7 cellular contexts compared by ENCODE assay signal in the genomic region with DNA sequence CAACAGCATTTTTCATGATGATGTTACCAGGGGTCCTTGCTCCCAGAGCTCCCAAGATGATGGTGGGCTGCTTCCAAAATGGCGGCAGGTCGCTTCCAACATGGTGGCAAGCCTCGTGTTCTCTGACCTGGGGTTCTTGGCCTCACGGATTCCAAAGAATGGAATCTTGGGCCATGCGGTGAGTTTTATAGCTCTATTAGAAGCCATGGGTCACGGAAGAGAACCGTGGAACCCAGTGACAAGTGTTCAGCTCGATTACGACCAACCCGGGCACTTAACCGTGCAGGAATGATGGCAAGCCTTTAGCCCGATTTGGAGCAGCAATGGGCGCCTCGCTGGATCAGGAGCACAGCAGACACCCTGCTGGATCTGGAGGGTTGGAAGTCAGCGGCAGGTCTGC. TPM values are rescaled to one million over a fixed set of nuclear protein-coding genes. Genes with fewer than 3 reads are reported as not detected.
DNase-seq lines count a peak whose midpoint lies in the region; ATAC-seq, FAIRE-seq and TF ChIP-seq lines count a peak whose summit lies in the region.
"Not testable (repeated sequence)": the region's sequence is repeated elsewhere in the genome, so short reads cannot be mapped to it uniquely, and the experiment has no call there.
"Had no signal": no experiment of that assay in that cellular context is flagged by ENCODE, and none has a peak within 500 bp of the region (broad histone marks: within the 10 kb centered on the region; RNA-seq: fewer than 3 reads in every experiment).

No MANE protein-coding gene starts in this region.

- H3K27ac Mint-ChIP-seq in stimulated activated naive B cell treated with anti-CD40 and anti-IgM and Interleukin-4, amounts not matched to agents 10 μg/mL and 1 μg/mL and 100 μg/mL, for 72 hours, result peak overlapping the region; percentile 5

- H4K8ac ChIP-seq in H1 (ENCODE audit: extremely low read depth, insufficient read depth, low read length), result not testable (repeated sequence)

- H3K36me3 ChIP-seq in K562 (ENCODE audit: control insufficient read depth, insufficient read depth, low read length); H1 (ENCODE audit: control insufficient read depth in 2 of 4, insufficient read depth in 4 of 4, low read length in 3 of 4): not testable (repeated sequence)

- peak overlapping the region; percentile 73 for H3K4me2 ChIP-seq in K562 (ENCODE audit: insufficient read depth, low read length)
- H3K4me2 ChIP-seq in H1 (ENCODE audit: insufficient read depth in 1 of 2, low read depth in 2 of 2, low read length in 2 of 2), result not testable (repeated sequence)

- not testable (repeated sequence) for H4K5ac ChIP-seq in H1 (ENCODE audit: insufficient read length, low read depth, low read length)

- H3K79me2 ChIP-seq in K562 (ENCODE audit: control insufficient read depth, insufficient read depth, low read length); H1 (ENCODE audit: control insufficient read depth in 1 of 2, insufficient read depth in 2 of 2, low read length in 2 of 2): not testable (repeated sequence)

- not testable (repeated sequence) for H4K20me1 ChIP-seq in K562 (replicated peaks; ENCODE audit: control insufficient read depth, insufficient read depth, low read length); H1 (replicated peaks in 1 of 2; ENCODE audit: control insufficient read depth in 1 of 2, insufficient read depth in 2 of 2, low read length in 2 of 2)

- not testable (repeated sequence) for ATAC-seq in K562; stimulated activated naive B cell treated with anti-CD40 and anti-IgM and Interleukin-4, amounts not matched to agents 10 μg/mL and 1 μg/mL and 100 μg/mL, for 72 hours (replicated peaks)

- H2BK5ac ChIP-seq in H1 (ENCODE audit: low read depth, low read length), result not testable (repeated sequence)

- H3K23me2 ChIP-seq in H1 (ENCODE audit: low read depth, low read length), result not testable (repeated sequence)

- H3K4me3 Mint-ChIP-seq in stimulated activated naive B cell treated with anti-CD40 and anti-IgM and Interleukin-4, amounts not matched to agents 10 μg/mL and 1 μg/mL and 100 μg/mL, for 72 hours, result not testable (repeated sequence)

- H3K4ac ChIP-seq in H1 (replicated peaks; ENCODE audit: insufficient read length, low read depth, low read length), result not testable (repeated sequence)

- H3K4me1 Mint-ChIP-seq in stimulated activated naive B cell treated with anti-CD40 and anti-IgM and Interleukin-4, amounts not matched to agents 10 μg/mL and 1 μg/mL and 100 μg/mL, for 72 hours, result peaks cover 17 to 20% of the 10 kb centered on the region in 2 donors

- not testable (repeated sequence) for TF ChIP-seq CTCF in K562 (IDR thresholded peaks at IDR 0.05 in 2 of 3, conservative IDR thresholded peaks at IDR 0.05 in 1 of 3; ENCODE audit: insufficient read depth in 2 of 3, low read depth in 1 of 3, low read length in 3 of 3); H1 (IDR thresholded peaks at IDR 0.05; ENCODE audit: control extremely low read depth in 1 of 3, insufficient read depth in 1 of 3, low read depth in 1 of 3, low read length in 3 of 3)

- H3K9me3 ChIP-seq in K562 (replicated peaks; ENCODE audit: control insufficient read depth, insufficient read depth, low read depth, low read length); H1 (ENCODE audit: insufficient read depth in 2 of 2, low read depth in 1 of 2, low read length in 1 of 2): not testable (repeated sequence)

- peak overlapping the region; percentile 79 for H2AFZ ChIP-seq in K562 (ENCODE audit: low read depth, low read length)
- H2AFZ ChIP-seq in H1 (ENCODE audit: low read length), result not testable (repeated sequence)

- in situ Hi-C loops in K562 (cut with MboI), result not testable (repeated sequence)

- intact Hi-C loops in K562 (cut with micrococcal nuclease), result not testable (repeated sequence)

- 31% methylated on average over 13 of the region's 15 CpGs for WGBS in K562 (ENCODE audit: insufficient coverage, low coverage, missing lambda C conversion rate)
- 95% methylated on average over 15 of the region's 15 CpGs; no CpG with 5 or more reads in 1 of the 2 experiments for WGBS in H1 (ENCODE audit: extremely low coverage in 1 of 2, insufficient coverage in 1 of 2, insufficient read length in 1 of 2, insufficient replicate concordance in 2 of 2, low coverage in 1 of 2, low lambda C conversion rate in 2 of 2, missing lambda C conversion rate in 1 of 2), 2 experiments

- not testable (repeated sequence) for TF ChIP-seq EP300 in K562 (IDR thresholded peaks at IDR 0.05; ENCODE audit: low read length); H1 (IDR thresholded peaks at IDR 0.05; ENCODE audit: borderline replicate concordance in 1 of 2, low read depth in 2 of 2, low read length in 2 of 2)

- TF ChIP-seq POLR2A in K562 (conservative IDR thresholded peaks at IDR 0.05); H1 (IDR thresholded peaks at IDR 0.05; ENCODE audit: control extremely low read depth in 1 of 2, low read depth in 2 of 2, low read length in 2 of 2): not testable (repeated sequence)

- H2BK12ac ChIP-seq in H1 (ENCODE audit: low read depth, low read length), result not testable (repeated sequence)

- not testable (repeated sequence) for H3K56ac ChIP-seq in H1 (replicated peaks; ENCODE audit: insufficient read length, low read depth, low read length)

- H3K27me3 Mint-ChIP-seq in stimulated activated naive B cell treated with anti-CD40 and anti-IgM and Interleukin-4, amounts not matched to agents 10 μg/mL and 1 μg/mL and 100 μg/mL, for 72 hours, result not testable (repeated sequence)

- not testable (repeated sequence) for FAIRE-seq in K562 (lab: Jason Lieb, UNC); H1 (lab: Jason Lieb, UNC)

- H2BK120ac ChIP-seq in H1 (replicated peaks; ENCODE audit: low read depth, low read length), result not testable (repeated sequence)

- TF ChIP-seq RAD21 in K562 (CRISPR knock-in tag; conservative IDR thresholded peaks at IDR 0.05 in 1 of 2, IDR thresholded peaks at IDR 0.05 in 1 of 2); H1 (IDR thresholded peaks at IDR 0.05 in 1 of 2, conservative IDR thresholded peaks at IDR 0.05 in 1 of 2; ENCODE audit: low read depth in 2 of 2, low read length in 2 of 2): not testable (repeated sequence)

- H4K91ac ChIP-seq in H1 (replicated peaks; ENCODE audit: insufficient read length, low read length), result not testable (repeated sequence)

- not testable (repeated sequence) for H3K36me3 Mint-ChIP-seq in stimulated activated naive B cell treated with anti-CD40 and anti-IgM and Interleukin-4, amounts not matched to agents 10 μg/mL and 1 μg/mL and 100 μg/mL, for 72 hours

- H2BK15ac ChIP-seq in H1 (ENCODE audit: low read length), result peak overlapping the region; percentile 25; the same call in 1 of the 2 replicates

- not testable (repeated sequence) for H3K18ac ChIP-seq in H1 (ENCODE audit: extremely low read depth, low read length)

- CTCF ChIA-PET in K562 (lab: Yijun Ruan, JAX; ENCODE audit: low intra/inter-chr PET ratio), result not testable (repeated sequence)
- CTCF ChIA-PET in H1 (lab: Charles Lee; ENCODE audit: partially characterized antibody), result interaction anchor here (1.2 kb wide), 1 partner anchor 32 kb away, joined by 3 read pairs; no protein-coding TSS in a partner anchor

- not testable (repeated sequence) for H3K9me3 Mint-ChIP-seq in stimulated activated naive B cell treated with anti-CD40 and anti-IgM and Interleukin-4, amounts not matched to agents 10 μg/mL and 1 μg/mL and 100 μg/mL, for 72 hours

- peak overlapping the region; percentile 23 to 77; a peak in 3 of 4 replicates for H3K9ac ChIP-seq in K562 (ENCODE audit: insufficient read depth in 1 of 2, low read depth in 2 of 2, low read length in 2 of 2)
- not testable (repeated sequence) for H3K9ac ChIP-seq in H1 (replicated peaks in 1 of 4; ENCODE audit: extremely low read depth in 1 of 4, low read depth in 3 of 4, low read length in 3 of 4)

- not testable (repeated sequence) for H3K14ac ChIP-seq in H1 (ENCODE audit: insufficient read length)

- not testable (repeated sequence) for H3K9me1 ChIP-seq in K562 (ENCODE audit: control insufficient read depth, insufficient read depth, low read length)

- H2AK5ac ChIP-seq in H1 (ENCODE audit: low read depth, low read length), result not testable (repeated sequence)

- H3K23ac ChIP-seq in H1 (ENCODE audit: insufficient read length), result not testable (repeated sequence)

- peak; percentile 53 for DNase-seq in DMS114 treated with DMSO at 0.1 percent for 48 hours (lab: John Stamatoyannopoulos, UW; ENCODE audit: unreplicated experiment)
- DNase-seq in NCI-H146 (lab: John Stamatoyannopoulos, UW), result peak; percentile 60
- DNase-seq in K562 (ENCODE audit: extremely low read depth in 1 of 4, low spot score in 3 of 4), result peak in 1 of 4 experiments; percentile 3
- DNase-seq in H1 (ENCODE audit: low read depth in 1 of 2, low spot score in 2 of 2); stimulated activated naive B cell treated with anti-CD40 and anti-IgM and Interleukin-4, amounts not matched to agents 10 μg/mL and 1 μg/mL and 100 μg/mL, for 72 hours: not testable (repeated sequence)

- H2BK20ac ChIP-seq in H1 (ENCODE audit: low read length), result not testable (repeated sequence)

- POLR2A ChIA-PET in K562 (lab: Yijun Ruan, JAX), result interaction anchor here (1.5 kb wide), 1 partner anchor 9 kb away, joined by 4 read pairs; no protein-coding TSS in a partner anchor
- POLR2A ChIA-PET in H1 (lab: Charles Lee; ENCODE audit: partially characterized antibody), result interaction anchor here (1.6 kb wide), 1 partner anchor 9 kb away, joined by 4 read pairs; no protein-coding TSS in a partner anchor

- H3K4me3 ChIP-seq in K562; H1 (ENCODE audit: extremely low read depth in 1 of 4, insufficient read depth in 2 of 4, low read depth in 3 of 4, low read length in 4 of 4): not testable (repeated sequence)

- H3K79me1 ChIP-seq in H1 (ENCODE audit: low read depth, low read length), result not testable (repeated sequence)

- H3K4me1 ChIP-seq in K562 (replicated peaks in 1 of 2; ENCODE audit: control insufficient read depth in 2 of 2, insufficient read depth in 2 of 2, low read length in 2 of 2); H1 (replicated peaks in 1 of 4; ENCODE audit: control insufficient read depth in 3 of 4, insufficient read depth in 4 of 4, low read length in 3 of 4): not testable (repeated sequence)

- not testable (repeated sequence) for H3K27ac ChIP-seq in K562 (ENCODE audit: extremely low read depth, low read depth, low read length); H1 (ENCODE audit: low read depth, low read length)

- not testable (repeated sequence) for BruUV-seq in K562 (replicated peaks; lab: Mats Ljungman, UMichigan)

- not testable (repeated sequence) for H3K27me3 ChIP-seq in K562 (ENCODE audit: control insufficient read depth in 2 of 2, insufficient read depth in 2 of 2, low read length in 2 of 2); H1 (replicated peaks in 1 of 4; ENCODE audit: control insufficient read depth in 3 of 4, extremely low read depth in 1 of 4, insufficient read depth in 3 of 4, low read length in 3 of 4)

RNA-seq across cellular contexts. Expression of gene PRR5L, which starts 28.9 kb away (rescaled TPM):
- 0.37 and 0.74 TPM in 2 replicates for total RNA-seq in K562 (2011; cell fraction: chromatin; rRNA removed; ENCODE audit: low replicate concordance)
- total RNA-seq in K562 (2011; cell fraction: nucleolus; rRNA removed), result 0.50 and 0.66 TPM in 2 replicates
- 0.22 and 1.3 TPM in 2 replicates for total RNA-seq in K562 (2011; cell fraction: nucleoplasm; rRNA removed)
- total RNA-seq in K562 (2014; rRNA removed) (0.53 TPM in 1 of 2 replicates, not detected in the other), K562 (2014; rRNA removed; fragmentation: Illumina TruSeq; extraction: Trizol) (0.16 and 0.29 TPM in 2 replicates), K562 (2015; rRNA removed; fragmentation: Illumina TruSeq; extraction: Trizol) (0.11 TPM in 1 of 2 replicates, not detected in the other), K562 (2021) (0.07 and 0.60 TPM in 2 replicates)
- polyA plus RNA-seq in K562 (2011; rRNA removed) (0.15 and 0.36 TPM in 2 replicates), K562 (2014; fragmentation: Illumina TruSeq; extraction: Trizol) (0.39 and 0.40 TPM in 2 replicates), K562 (2014; fragmentation: Nextera tagmentation; extraction: Ambion mirVana) (under 1 TPM in 1 of 2 experiments, not detected in 1; 0.25 TPM), K562 (2014; rRNA removed) (0.50 and 2.5 TPM in 2 replicates), H1 (2011; rRNA removed) (6.6 and 9.2 TPM in 2 replicates)
- 0.09 and 0.15 TPM in 2 replicates for polyA plus RNA-seq in K562 (2011; cell fraction: cytosol; rRNA removed)
- 0.20 and 0.63 TPM in 2 replicates for polyA plus RNA-seq in K562 (2011; cell fraction: nucleus; rRNA removed)
- 0.30 and 0.79 TPM in 2 replicates for polyA plus RNA-seq in K562 (2012)
- 0.18 and 0.33 TPM in 2 replicates for polyA minus RNA-seq in K562 (2011; rRNA and poly(A)+ RNA removed)
- polyA minus RNA-seq in K562 (2011; cell fraction: cytosol; rRNA and poly(A)+ RNA removed), result not detected in 2 replicates
- polyA minus RNA-seq in K562 (2011; cell fraction: nucleus; rRNA and poly(A)+ RNA removed), result 0.11 and 0.81 TPM in 2 replicates
- total RNA-seq in H1 (2021; fragmentation: NEBNext Ultra II Directional; extraction: Animal tissue kit (Norgen Biotek cat#: 25700)), result 7.4 and 10.1 TPM in 2 replicates
- 6.5 TPM for polyA plus RNA-seq in H1 (2011; cell fraction: cytosol; rRNA removed)
- 16.1 TPM for polyA plus RNA-seq in H1 (2011; cell fraction: nucleus; rRNA removed)
- 5.4 to 10.2 TPM (median 7.7 TPM) in 4 replicates for polyA plus RNA-seq in H1 (2012, experiment 1 of 2)
- 7.4 TPM for polyA plus RNA-seq in H1 (2012, experiment 2 of 2)
- polyA plus RNA-seq in H1 (2013, experiment 1 of 2), result 3.1 TPM
- 3.6 TPM for polyA plus RNA-seq in H1 (2013, experiment 2 of 2)
- polyA minus RNA-seq in H1 (2011; rRNA and poly(A)+ RNA removed), result 6.5 and 7.2 TPM in 2 replicates
- polyA minus RNA-seq in H1 (2011; cell fraction: cytosol; rRNA and poly(A)+ RNA removed), result 7.0 TPM
- polyA minus RNA-seq in H1 (2011; cell fraction: nucleus; rRNA and poly(A)+ RNA removed), result 12.3 TPM
- total RNA-seq: Caco-2, G401 had no signal

RNA-seq across cellular contexts. Expression of gene COMMD9, which starts 35.7 kb away (rescaled TPM):
- total RNA-seq in K562 (2011; cell fraction: chromatin; rRNA removed; ENCODE audit: low replicate concordance), result 7.3 and 10.3 TPM in 2 replicates
- 7.8 and 7.9 TPM in 2 replicates for total RNA-seq in K562 (2011; cell fraction: nucleolus; rRNA removed)
- 10.5 and 13.7 TPM in 2 replicates for total RNA-seq in K562 (2011; cell fraction: nucleoplasm; rRNA removed)
- total RNA-seq in K562 (2014; rRNA removed) (32.2 and 33.1 TPM in 2 replicates), K562 (2014; rRNA removed; fragmentation: Illumina TruSeq; extraction: Trizol) (27.3 and 29.6 TPM in 2 replicates), K562 (2015; rRNA removed; fragmentation: Illumina TruSeq; extraction: Trizol) (38.9 and 40.0 TPM in 2 replicates), K562 (2021) (49.5 and 52.3 TPM in 2 replicates)
- polyA plus RNA-seq in K562 (2011; rRNA removed) (41.8 and 46.5 TPM in 2 replicates), K562 (2014; fragmentation: Illumina TruSeq; extraction: Trizol) (40.6 and 58.6 TPM in 2 replicates), K562 (2014; fragmentation: Nextera tagmentation; extraction: Ambion mirVana) (100 to 1,000 TPM; 115 to 121 TPM), K562 (2014; rRNA removed) (48.0 and 54.6 TPM in 2 replicates), H1 (2011; rRNA removed) (30.3 and 42.5 TPM in 2 replicates)
- 40.7 and 66.0 TPM in 2 replicates for polyA plus RNA-seq in K562 (2011; cell fraction: cytosol; rRNA removed)
- 30.8 and 37.3 TPM in 2 replicates for polyA plus RNA-seq in K562 (2011; cell fraction: nucleus; rRNA removed)
- 31.3 and 34.4 TPM in 2 replicates for polyA plus RNA-seq in K562 (2012)
- 24.1 and 28.4 TPM in 2 replicates for polyA minus RNA-seq in K562 (2011; rRNA and poly(A)+ RNA removed)
- 15.6 and 19.9 TPM in 2 replicates for polyA minus RNA-seq in K562 (2011; cell fraction: cytosol; rRNA and poly(A)+ RNA removed)
- polyA minus RNA-seq in K562 (2011; cell fraction: nucleus; rRNA and poly(A)+ RNA removed), result 4.7 and 6.4 TPM in 2 replicates
- total RNA-seq in H1 (2021; fragmentation: NEBNext Ultra II Directional; extraction: Animal tissue kit (Norgen Biotek cat#: 25700)), result 43.3 and 49.1 TPM in 2 replicates
- polyA plus RNA-seq in H1 (2011; cell fraction: cytosol; rRNA removed), result 43.8 TPM
- 37.3 TPM for polyA plus RNA-seq in H1 (2011; cell fraction: nucleus; rRNA removed)
- 39.8 to 50.6 TPM (median 48.3 TPM) in 4 replicates for polyA plus RNA-seq in H1 (2012, experiment 1 of 2)
- polyA plus RNA-seq in H1 (2012, experiment 2 of 2), result 29.3 TPM
- polyA plus RNA-seq in H1 (2013, experiment 1 of 2), result 26.9 TPM
- polyA plus RNA-seq in H1 (2013, experiment 2 of 2), result 29.2 TPM
- 40.6 and 49.0 TPM in 2 replicates for polyA minus RNA-seq in H1 (2011; rRNA and poly(A)+ RNA removed)
- 19.9 TPM for polyA minus RNA-seq in H1 (2011; cell fraction: cytosol; rRNA and poly(A)+ RNA removed)
- polyA minus RNA-seq in H1 (2011; cell fraction: nucleus; rRNA and poly(A)+ RNA removed), result 16.3 TPM
